ENCODE assay signal across 1 cellular context in genomic region chr1:151495316-151495715, GRCh38.
TF ChIP-seq lines count a peak whose summit lies in the region.

No MANE protein-coding gene starts in this region.

TF ChIP-seq in HCT116, 20 proteins besides CTCF, POLR2A, EP300 and RAD21:
- no peak for TF ChIP-seq YY1 (IDR thresholded peaks at IDR 0.05; ENCODE audit: extremely low read depth, insufficient replicate concordance, low read depth, low read length)
- TF ChIP-seq ZFX (IDR thresholded peaks at IDR 0.05): no peak
- TF ChIP-seq EGR1 (IDR thresholded peaks at IDR 0.05; ENCODE audit: low read depth): no peak
- TF ChIP-seq ATF3 (IDR thresholded peaks at IDR 0.05): no peak
- no peak for TF ChIP-seq EZH2 (IDR thresholded peaks at IDR 0.05)
- no peak for TF ChIP-seq EZH2phosphoT487 (IDR thresholded peaks at IDR 0.05; ENCODE audit: borderline replicate concordance)
- no peak for TF ChIP-seq SIN3A (IDR thresholded peaks at IDR 0.05; ENCODE audit: low read depth)
- TF ChIP-seq TCF7L2 (IDR thresholded peaks at IDR 0.05; ENCODE audit: borderline replicate concordance, extremely low read depth, insufficient read depth, insufficient read length): no peak
